In the genomic region with DNA sequence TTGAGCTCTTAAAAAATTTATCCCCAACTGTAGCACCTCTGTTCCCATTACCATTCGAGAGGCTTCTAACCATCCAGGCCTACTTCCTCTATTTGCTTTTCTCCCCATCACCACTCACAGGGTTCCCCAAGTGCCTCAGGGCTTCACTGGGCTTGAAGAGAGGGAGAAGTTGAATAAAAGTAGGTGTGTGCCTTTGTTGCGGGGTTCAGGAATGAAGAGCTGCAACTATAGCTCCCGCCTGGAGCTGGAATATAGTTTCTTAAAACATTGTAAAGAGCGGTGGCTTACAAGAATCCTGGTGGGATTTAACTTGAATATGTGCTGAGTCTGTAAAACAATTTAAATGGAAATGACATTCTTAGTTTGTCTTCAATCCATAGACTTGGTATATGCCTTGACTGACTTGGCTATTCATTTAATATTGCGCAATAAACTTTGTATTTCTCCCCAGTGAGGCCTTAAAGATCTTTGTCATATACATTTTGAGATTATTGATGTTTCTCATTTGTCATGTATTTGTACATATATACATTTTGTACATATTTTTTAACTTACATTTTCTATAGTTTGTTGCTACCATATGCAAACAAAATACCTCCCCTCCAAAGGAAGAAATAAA, we compare ENCODE assay signal across 21 cellular contexts. TPM values are rescaled to one million over a fixed set of nuclear protein-coding genes. Genes with fewer than 3 reads are reported as not detected.
"Had no signal": no experiment of that assay in that cellular context is flagged by ENCODE, and none has a peak within 500 bp of the region (broad histone marks: within the 10 kb centered on the region; RNA-seq: fewer than 3 reads in every experiment).

No MANE protein-coding gene starts in this region.

- H3K4me3 ChIP-seq: ascending aorta, left ventricle myocardium inferior, skin epidermis, transverse colon, uterus had no signal

- H3K9me3 Mint-ChIP-seq: activated naive CD4-positive, alpha-beta T cell treated with anti-CD3 and anti-CD28 coated beads, Interleukin-2, amount 50 U/mL, for 24 hours; activated T-cell treated with anti-CD3 and anti-CD28 coated beads, Interleukin-2, amount 50 U/mL, for 72 hours; stimulated activated naive CD8-positive, alpha-beta T cell treated with anti-CD3 and anti-CD28 coated beads, Interleukin-15, Interleukin-2, amounts not matched to agents 100 ng/mL and 50 ng/mL, for 24 hours; T-helper 1 cell treated with Interleukin-12 subunit alpha and Interleukin-12 subunit beta and Interleukin-4 antibody, amounts not matched to agents 30 μg/mL and 1 μg/mL, for 36 hours had no signal

- H3K4me1 ChIP-seq: ascending aorta, transverse colon, uterus had no signal

- H3K4me1 Mint-ChIP-seq: activated naive CD4-positive, alpha-beta T cell treated with anti-CD3 and anti-CD28 coated beads, Interleukin-2, amount 50 U/mL, for 24 hours had no signal

- H3K27ac ChIP-seq: ascending aorta, left ventricle myocardium inferior, transverse colon, uterus had no signal

- H3K27me3 ChIP-seq: ascending aorta, uterus had no signal

- H3K36me3 Mint-ChIP-seq: activated naive CD4-positive, alpha-beta T cell treated with anti-CD3 and anti-CD28 coated beads, Interleukin-2, amount 50 U/mL, for 24 hours had no signal

- H3K36me3 ChIP-seq: ascending aorta, left ventricle myocardium inferior, transverse colon, uterus had no signal

- DNase-seq: activated CD4-positive, alpha-beta T cell treated with anti-CD3 and anti-CD28 coated beads for 1 hour; activated CD4-positive, alpha-beta T cell treated with anti-CD3 and anti-CD28 coated beads, Interleukin-2, amount 50 U/mL, for 4 hours; activated effector memory CD4-positive, alpha-beta T cell treated with anti-CD3 and anti-CD28 coated beads, Interleukin-2, amount 50 U/mL, for 16 hours; activated T-cell treated with anti-CD3 and anti-CD28 coated beads, Interleukin-2, amount 50 U/mL, for 72 hours; cerebellar nuclear complex; cortex of kidney; hypothalamus; left ventricle myocardium inferior; right cardiac atrium; stimulated activated CD4-positive, alpha-beta T cell treated with anti-CD3 and anti-CD28 coated beads, Interleukin-15, amount 100 ng/mL, for 24 hours; stimulated activated CD4-positive, alpha-beta T cell treated with anti-CD3 and anti-CD28 coated beads, Interleukin-2, amount 100 ng/mL, for 48 hours; transverse colon; uterus had no signal

- ATAC-seq: activated T-cell treated with anti-CD3 and anti-CD28 coated beads, Interleukin-2, amount 50 U/mL, for 72 hours; right cardiac atrium had no signal

- H3K4me3 Mint-ChIP-seq: activated naive CD4-positive, alpha-beta T cell treated with anti-CD3 and anti-CD28 coated beads, Interleukin-2, amount 50 U/mL, for 24 hours; activated T-cell treated with anti-CD3 and anti-CD28 coated beads, Interleukin-2, amount 50 U/mL, for 72 hours; stimulated activated naive CD8-positive, alpha-beta T cell treated with anti-CD3 and anti-CD28 coated beads, Interleukin-15, Interleukin-2, amounts not matched to agents 100 ng/mL and 50 ng/mL, for 24 hours; T-helper 1 cell treated with Interleukin-12 subunit alpha and Interleukin-12 subunit beta and Interleukin-4 antibody, amounts not matched to agents 30 μg/mL and 1 μg/mL, for 36 hours had no signal

- H3K27ac Mint-ChIP-seq: activated naive CD4-positive, alpha-beta T cell treated with anti-CD3 and anti-CD28 coated beads, Interleukin-2, amount 50 U/mL, for 24 hours; activated T-cell treated with anti-CD3 and anti-CD28 coated beads, Interleukin-2, amount 50 U/mL, for 72 hours; stimulated activated naive CD8-positive, alpha-beta T cell treated with anti-CD3 and anti-CD28 coated beads, Interleukin-15, Interleukin-2, amounts not matched to agents 100 ng/mL and 50 ng/mL, for 24 hours; T-helper 1 cell treated with Interleukin-12 subunit alpha and Interleukin-12 subunit beta and Interleukin-4 antibody, amounts not matched to agents 30 μg/mL and 1 μg/mL, for 36 hours had no signal

- H3K9me3 ChIP-seq: ascending aorta, left ventricle myocardium inferior, transverse colon, uterus had no signal

RNA-seq across cellular contexts. Expression of a gene that starts 7.2 kb away (rescaled TPM):
- total RNA-seq: activated CD8-positive, alpha-beta memory T cell treated with anti-CD3 and anti-CD28 coated beads for 36 hours; activated T-cell treated with anti-CD3 and anti-CD28 coated beads, Interleukin-2, amount 50 U/mL, for 72 hours; fibroblast of villous mesenchyme; mononuclear cell had no signal
